Comparison of ENCODE assay signal across 1 cellular context in the genomic region with DNA sequence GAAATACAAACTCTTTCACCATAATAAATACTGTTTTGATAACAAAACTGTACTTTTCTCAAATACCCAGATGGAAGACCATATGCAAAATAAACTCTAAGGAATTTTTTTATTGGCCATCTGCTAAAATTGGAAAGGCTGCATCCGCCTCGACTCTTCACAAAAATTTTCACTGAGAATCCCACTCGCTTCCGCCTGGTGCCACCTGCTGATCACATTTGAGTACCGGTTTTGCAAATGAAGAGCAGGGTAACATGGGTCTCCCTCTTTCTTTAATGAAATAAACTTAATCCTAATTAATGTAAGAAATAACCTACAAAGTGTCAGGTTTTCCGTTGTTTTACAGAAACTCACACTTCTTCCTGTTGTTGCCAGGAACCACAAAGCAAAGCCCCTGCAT.
TF ChIP-seq lines count a peak whose summit lies in the region.

No MANE protein-coding gene starts in this region.

TF ChIP-seq in liver, 16 proteins besides CTCF, POLR2A, EP300 and RAD21 (continued from another document):
- TF ChIP-seq, protein P1, sequence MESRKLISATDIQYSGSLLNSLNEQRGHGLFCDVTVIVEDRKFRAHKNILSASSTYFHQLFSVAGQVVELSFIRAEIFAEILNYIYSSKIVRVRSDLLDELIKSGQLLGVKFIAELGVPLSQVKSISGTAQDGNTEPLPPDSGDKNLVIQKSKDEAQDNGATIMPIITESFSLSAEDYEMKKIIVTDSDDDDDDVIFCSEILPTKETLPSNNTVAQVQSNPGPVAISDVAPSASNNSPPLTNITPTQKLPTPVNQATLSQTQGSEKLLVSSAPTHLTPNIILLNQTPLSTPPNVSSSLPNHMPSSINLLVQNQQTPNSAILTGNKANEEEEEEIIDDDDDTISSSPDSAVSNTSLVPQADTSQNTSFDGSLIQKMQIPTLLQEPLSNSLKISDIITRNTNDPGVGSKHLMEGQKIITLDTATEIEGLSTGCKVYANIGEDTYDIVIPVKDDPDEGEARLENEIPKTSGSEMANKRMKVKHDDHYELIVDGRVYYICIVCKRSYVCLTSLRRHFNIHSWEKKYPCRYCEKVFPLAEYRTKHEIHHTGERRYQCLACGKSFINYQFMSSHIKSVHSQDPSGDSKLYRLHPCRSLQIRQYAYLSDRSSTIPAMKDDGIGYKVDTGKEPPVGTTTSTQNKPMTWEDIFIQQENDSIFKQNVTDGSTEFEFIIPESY (IDR thresholded peaks at IDR 0.05), result no peak
- TF ChIP-seq REST (IDR thresholded peaks at IDR 0.05) (no peak), TAF1 (conservative IDR thresholded peaks at IDR 0.05) (no peak)
TF ChIP-seq in liver: peak in this region for 0.
